29 cellular contexts compared by ENCODE assay signal in genomic region chr22:46380069-46380468, GRCh38. TPM values are rescaled to one million over a fixed set of nuclear protein-coding genes. Genes with fewer than 3 reads are reported as not detected.
DNase-seq lines count a peak whose midpoint lies in the region; ATAC-seq and TF ChIP-seq lines count a peak whose summit lies in the region.
"Had no signal": no experiment of that assay in that cellular context is flagged by ENCODE, and none has a peak within 500 bp of the region (broad histone marks: within the 10 kb centered on the region; RNA-seq: fewer than 3 reads in every experiment).

No MANE protein-coding gene starts in this region.

- no peaks in the 10 kb centered on the region for H3K4me1 Mint-ChIP-seq in activated naive CD4-positive, alpha-beta T cell treated with anti-CD3 and anti-CD28 coated beads, Interleukin-2, amount 50 U/mL, for 24 hours
- H3K4me1 Mint-ChIP-seq: activated CD4-positive, alpha-beta T cell treated with anti-CD3 and anti-CD28 coated beads for 36 hours; activated naive CD4-positive, alpha-beta T cell treated with anti-CD3 and anti-CD28 coated beads, Interleukin-2, amount 10 ng/mL, durations not matched to agents 7 days and 5 days; activated T-helper 17 cell treated with anti-CD3 and anti-CD28 coated beads, Interleukin-2, amount 50 U/mL, for 72 hours; stimulated activated memory B cell treated with anti-CD40 and anti-IgM and Interleukin-4, amounts not matched to agents 10 μg/mL and 1 μg/mL and 100 μg/mL, for 72 hours had no signal

- no peak for DNase-seq in activated naive CD4-positive, alpha-beta T cell treated with anti-CD3 and anti-CD28 coated beads, Interleukin-2, amount 50 U/mL, for 16 hours
- DNase-seq in colonic mucosa (no peak), upper lobe of right lung (no peak), DMS53 treated with DMSO at 0.1 percent for 48 hours (lab: John Stamatoyannopoulos, UW; ENCODE audit: unreplicated experiment) (no peak), GM20000 (ENCODE audit: low spot score) (no peak)
- DNase-seq: 8988T; activated CD4-positive, alpha-beta T cell treated with anti-CD3 and anti-CD28 coated beads for 36 hours; activated CD8-positive, alpha-beta T cell treated with anti-CD3 and anti-CD28 coated beads, Interleukin-2, amount 10 ng/mL, durations not matched to agents 7 days and 5 days; activated naive CD4-positive, alpha-beta T cell treated with anti-CD3 and anti-CD28 coated beads, Interleukin-2, amount 10 ng/mL, durations not matched to agents 7 days and 5 days; amniotic stem cell; CD4-positive, CD25-positive, alpha-beta regulatory T cell; effector CD4-positive, alpha-beta T cell; KBM-7; naive thymus-derived CD4-positive, alpha-beta T cell; NCI-H1105 treated with DMSO at 0.1 percent for 48 hours; NCI-H2029 treated with DMSO at 0.1 percent for 48 hours; NCI-H2227 treated with DMSO at 0.1 percent for 48 hours; NCI-H526; retina; SIG-M5; substantia nigra had no signal

- H3K9me3 Mint-ChIP-seq in activated naive CD4-positive, alpha-beta T cell treated with anti-CD3 and anti-CD28 coated beads, Interleukin-2, amount 50 U/mL, for 24 hours, result peaks cover 6% of the 10 kb centered on the region

- H3K27me3 ChIP-seq in colonic mucosa (no peaks in the 10 kb centered on the region), mucosa of rectum (ENCODE audit: control insufficient read depth in 2 of 2, insufficient read depth in 2 of 2, low read length in 2 of 2) (no peaks in the 10 kb centered on the region), upper lobe of right lung (no peaks in the 10 kb centered on the region)
- H3K27me3 ChIP-seq: breast epithelium had no signal

- H3K9ac ChIP-seq in colonic mucosa (ENCODE audit: low read depth in 2 of 2, low read length in 2 of 2) (no peak overlapping the region), mucosa of rectum (ENCODE audit: low read depth in 1 of 2, low read length in 2 of 2) (no peak overlapping the region)

- no peaks in the 10 kb centered on the region for H3K27me3 Mint-ChIP-seq in activated naive CD4-positive, alpha-beta T cell treated with anti-CD3 and anti-CD28 coated beads, Interleukin-2, amount 50 U/mL, for 24 hours
- H3K27me3 Mint-ChIP-seq: activated T-helper 17 cell treated with anti-CD3 and anti-CD28 coated beads, Interleukin-2, amount 50 U/mL, for 72 hours; CD4-positive, CD25-positive, alpha-beta regulatory T cell; stimulated activated memory B cell treated with anti-CD40 and anti-IgM and Interleukin-4, amounts not matched to agents 10 μg/mL and 1 μg/mL and 100 μg/mL, for 72 hours had no signal

- no peak overlapping the region for H3K27ac ChIP-seq in colonic mucosa
- H3K27ac ChIP-seq in mucosa of rectum (ENCODE audit: low read depth in 2 of 2, low read length in 2 of 2), result no peak overlapping the region
- H3K27ac ChIP-seq in upper lobe of right lung, result peak overlapping the region; percentile 51
- H3K27ac ChIP-seq: breast epithelium, skin epidermis had no signal

- H3K4me1 ChIP-seq in colonic mucosa, result peaks cover 11% of the 10 kb centered on the region
- H3K4me1 ChIP-seq in mucosa of rectum (ENCODE audit: control insufficient read depth in 2 of 2, insufficient read depth in 2 of 2, low read length in 2 of 2), result peaks cover 20 to 36% of the 10 kb centered on the region in 2 donors
- peaks cover 4% of the 10 kb centered on the region for H3K4me1 ChIP-seq in upper lobe of right lung
- H3K4me1 ChIP-seq: breast epithelium had no signal

- no peak overlapping the region for H3K4me3 Mint-ChIP-seq in activated naive CD4-positive, alpha-beta T cell treated with anti-CD3 and anti-CD28 coated beads, Interleukin-2, amount 50 U/mL, for 24 hours
- H3K4me3 Mint-ChIP-seq: activated CD4-positive, alpha-beta T cell treated with anti-CD3 and anti-CD28 coated beads for 36 hours; activated CD8-positive, alpha-beta T cell treated with anti-CD3 and anti-CD28 coated beads, Interleukin-2, amount 10 ng/mL, durations not matched to agents 7 days and 5 days; activated naive CD4-positive, alpha-beta T cell treated with anti-CD3 and anti-CD28 coated beads, Interleukin-2, amount 10 ng/mL, durations not matched to agents 7 days and 5 days; activated T-helper 17 cell treated with anti-CD3 and anti-CD28 coated beads, Interleukin-2, amount 50 U/mL, for 72 hours; CD4-positive, CD25-positive, alpha-beta regulatory T cell; mesothelial cell of epicardium; naive thymus-derived CD4-positive, alpha-beta T cell; stimulated activated memory B cell treated with anti-CD40 and anti-IgM and Interleukin-4, amounts not matched to agents 10 μg/mL and 1 μg/mL and 100 μg/mL, for 72 hours had no signal

- no peak for ATAC-seq in upper lobe of right lung
- ATAC-seq in GM18868 (IDR thresholded peaks at IDR 0.05; ENCODE audit: unreplicated experiment), result no peak
- ATAC-seq: activated CD4-positive, alpha-beta T cell treated with anti-CD3 and anti-CD28 coated beads for 36 hours; activated CD8-positive, alpha-beta T cell treated with anti-CD3 and anti-CD28 coated beads, Interleukin-2, amount 10 ng/mL, durations not matched to agents 7 days and 5 days; activated T-helper 17 cell treated with anti-CD3 and anti-CD28 coated beads, Interleukin-2, amount 50 U/mL, for 72 hours; naive thymus-derived CD4-positive, alpha-beta T cell; stimulated activated memory B cell treated with anti-CD40 and anti-IgM and Interleukin-4, amounts not matched to agents 10 μg/mL and 1 μg/mL and 100 μg/mL, for 72 hours had no signal

- peaks cover 3% of the 10 kb centered on the region for H3K36me3 Mint-ChIP-seq in activated naive CD4-positive, alpha-beta T cell treated with anti-CD3 and anti-CD28 coated beads, Interleukin-2, amount 50 U/mL, for 24 hours
- H3K36me3 Mint-ChIP-seq: activated naive CD4-positive, alpha-beta T cell treated with anti-CD3 and anti-CD28 coated beads, Interleukin-2, amount 10 ng/mL, durations not matched to agents 7 days and 5 days had no signal

- H3K36me3 ChIP-seq in colonic mucosa (no peaks in the 10 kb centered on the region), mucosa of rectum (ENCODE audit: control insufficient read depth in 2 of 2, insufficient read depth in 2 of 2, low read length in 2 of 2) (no peaks in the 10 kb centered on the region), upper lobe of right lung (no peaks in the 10 kb centered on the region)
- H3K36me3 ChIP-seq: breast epithelium had no signal

- peak overlapping the region; percentile 12 for H3K27ac Mint-ChIP-seq in activated naive CD4-positive, alpha-beta T cell treated with anti-CD3 and anti-CD28 coated beads, Interleukin-2, amount 50 U/mL, for 24 hours
- H3K27ac Mint-ChIP-seq: activated CD4-positive, alpha-beta T cell treated with anti-CD3 and anti-CD28 coated beads for 36 hours; activated CD8-positive, alpha-beta T cell treated with anti-CD3 and anti-CD28 coated beads, Interleukin-2, amount 10 ng/mL, durations not matched to agents 7 days and 5 days; activated naive CD4-positive, alpha-beta T cell treated with anti-CD3 and anti-CD28 coated beads, Interleukin-2, amount 10 ng/mL, durations not matched to agents 7 days and 5 days; activated T-helper 17 cell treated with anti-CD3 and anti-CD28 coated beads, Interleukin-2, amount 50 U/mL, for 72 hours; mesothelial cell of epicardium; stimulated activated memory B cell treated with anti-CD40 and anti-IgM and Interleukin-4, amounts not matched to agents 10 μg/mL and 1 μg/mL and 100 μg/mL, for 72 hours had no signal

- no peak for TF ChIP-seq CTCF in colonic mucosa (IDR thresholded peaks at IDR 0.05)
- TF ChIP-seq CTCF in upper lobe of right lung (IDR thresholded peaks at IDR 0.05), result no peak
- no peak for TF ChIP-seq CTCF in GM20000 (IDR thresholded peaks at IDR 0.05; ENCODE audit: extremely low read depth, missing control alignments)

- no peaks in the 10 kb centered on the region for H3K9me3 ChIP-seq in colonic mucosa
- peaks cover 0 to 2% of the 10 kb centered on the region in 2 donors for H3K9me3 ChIP-seq in mucosa of rectum (ENCODE audit: control insufficient read depth in 2 of 2, low read length in 2 of 2)
- H3K9me3 ChIP-seq in upper lobe of right lung, result no peaks in the 10 kb centered on the region

- intact Hi-C loops in colonic mucosa (cut with DNase I), result no loop called here
- intact Hi-C loops in upper lobe of right lung (cut with DNase I), result no loop called here

- H3K4me3 ChIP-seq in colonic mucosa (peak overlapping the region; percentile 9), mucosa of rectum (ENCODE audit: low read length in 2 of 2) (peak overlapping the region; percentile 46 to 55), upper lobe of right lung (no peak overlapping the region)
- H3K4me3 ChIP-seq: breast epithelium, skin epidermis had no signal

RNA-seq across cellular contexts. Expression of gene TRMU, which starts 44.6 kb away (rescaled TPM):
- total RNA-seq in colonic mucosa (10 to 100 TPM; 25.2 to 71.8 TPM), upper lobe of right lung (34.9 TPM)
